In genomic region chr19:54653181-54653809, GRCh38 we compare ENCODE assay signal across 8 cellular contexts. TPM values are rescaled to one million over a fixed set of nuclear protein-coding genes. Genes with fewer than 3 reads are reported as not detected.
A peak's percentile ranks its signal among the peaks of the same experiment; 100 is the strongest.
DNase-seq lines count a peak whose midpoint lies in the region; ATAC-seq and TF ChIP-seq lines count a peak whose summit lies in the region.

No MANE protein-coding gene starts in this region.

- no peaks in the 10 kb centered on the region for H3K36me3 ChIP-seq in MM.1S (replicated peaks; ENCODE audit: insufficient read depth, low read length)

- H3K4me2 ChIP-seq in MM.1S (ENCODE audit: low read depth, low read length): no peak overlapping the region

- H3K4me1 Mint-ChIP-seq in mesothelial cell of epicardium: no peaks in the 10 kb centered on the region

- peak; percentile 60 for TF ChIP-seq CTCF in MM.1S (IDR thresholded peaks at IDR 0.05; ENCODE audit: low read length)
- peak; percentile 51 for TF ChIP-seq CTCF in mesothelial cell of epicardium (IDR thresholded peaks at IDR 0.05; ENCODE audit: unreplicated experiment)

- peaks cover 27% of the 10 kb centered on the region for H3K27me3 ChIP-seq in MM.1S (replicated peaks; ENCODE audit: insufficient read depth, low read length)

- H2AFZ ChIP-seq in MM.1S (ENCODE audit: low read length): no peak overlapping the region

- DNase-seq in DMS 273 (lab: John Stamatoyannopoulos, UW; ENCODE audit: unreplicated experiment) (peak; percentile 40), DMS 273 treated with DMSO at 0.1 percent for 48 hours (lab: John Stamatoyannopoulos, UW) (no peak), MM.1S (peak; percentile 31), astrocyte of the hippocampus (ENCODE audit: low read depth, low spot score) (peak; percentile 8), mesothelial cell of epicardium (ENCODE audit: low spot score in 2 of 2, unreplicated experiment in 2 of 2) (no peak), 8988T (no peak)

- H3K4me3 Mint-ChIP-seq in mesothelial cell of epicardium: no peak overlapping the region

- no peaks in the 10 kb centered on the region for H3K36me3 Mint-ChIP-seq in mesothelial cell of epicardium

- no peaks in the 10 kb centered on the region for H3K79me2 ChIP-seq in MM.1S (ENCODE audit: low read length)

- peaks cover 61% of the 10 kb centered on the region for H3K9me3 Mint-ChIP-seq in mesothelial cell of epicardium

- H3K4me1 ChIP-seq in MM.1S (ENCODE audit: low read length): peaks cover 6% of the 10 kb centered on the region; the same call in 1 of the 2 replicates

- no peak overlapping the region for H3K27ac ChIP-seq in MM.1S (ENCODE audit: low read length)

- H4K20me1 ChIP-seq in MM.1S (ENCODE audit: insufficient read depth, low read length): no peaks in the 10 kb centered on the region

- no peak overlapping the region for H3K4me3 ChIP-seq in MM.1S (ENCODE audit: low read length)

- H3K27ac Mint-ChIP-seq in mesothelial cell of epicardium: no peak overlapping the region

- H3K9me3 ChIP-seq in MM.1S (replicated peaks; ENCODE audit: insufficient read depth, low read length): no peaks in the 10 kb centered on the region

- H3K27me3 Mint-ChIP-seq in mesothelial cell of epicardium (ENCODE audit: low read depth): no peaks in the 10 kb centered on the region

- no peak overlapping the region for H3K9ac ChIP-seq in MM.1S (ENCODE audit: low read length)

- ATAC-seq in GM19351 (IDR thresholded peaks at IDR 0.05; ENCODE audit: unreplicated experiment) (no peak), GM18870 (IDR thresholded peaks at IDR 0.05; ENCODE audit: unreplicated experiment) (no peak)

- H3F3A ChIP-seq in MM.1S (ENCODE audit: insufficient read depth, low read length): no peaks in the 10 kb centered on the region

- H3K9me2 ChIP-seq in MM.1S (replicated peaks; ENCODE audit: insufficient read depth, low read length): no peaks in the 10 kb centered on the region

RNA-seq across cellular contexts. Expression of gene LILRB4, which starts 9.5 kb away (rescaled TPM):
- total RNA-seq in mesothelial cell of epicardium: not detected in 3 replicates

RNA-seq across cellular contexts. Expression of gene LILRB1, which starts 23.0 kb away (rescaled TPM):
- not detected in 3 replicates for total RNA-seq in mesothelial cell of epicardium

RNA-seq across cellular contexts. Expression of gene LILRA1, which starts 59.9 kb away (rescaled TPM):
- total RNA-seq in mesothelial cell of epicardium: not detected in 3 replicates

Comparison
In these comparisons a context has a peak if more than half of its experiments do, and no peak if none do; other contexts are left out.
1. DNase-seq: peak in DMS 273 (single experiment), MM.1S (single experiment) and astrocyte of the hippocampus (single experiment); none in DMS 273 treated with DMSO at 0.1 percent for 48 hours (single experiment), mesothelial cell of epicardium (0 of 2) and 8988T (single experiment).